Comparison of ENCODE assay signal across 19 cellular contexts in the genomic region with DNA sequence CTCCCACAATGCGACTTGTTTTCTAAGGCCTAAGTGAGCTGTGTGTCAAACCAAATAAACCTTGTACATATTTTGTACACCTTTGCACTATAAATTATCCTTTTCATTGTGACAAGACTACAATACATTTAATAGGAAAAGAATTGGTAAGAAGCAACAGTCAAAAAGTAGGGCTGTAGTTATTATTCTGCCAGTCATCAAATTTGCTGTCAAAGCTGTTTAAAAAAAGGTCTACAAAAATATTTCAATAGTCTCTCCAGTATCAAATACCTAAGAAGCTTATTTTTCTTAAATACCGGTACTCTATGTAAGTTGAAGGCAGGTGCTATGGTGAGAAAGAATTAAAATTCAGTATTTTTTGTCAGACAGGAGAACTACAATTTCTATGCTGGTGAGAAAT. TPM values are rescaled to one million over a fixed set of nuclear protein-coding genes. Genes with fewer than 3 reads are reported as not detected.
DNase-seq lines count a peak whose midpoint lies in the region; FAIRE-seq and TF ChIP-seq lines count a peak whose summit lies in the region.
"Had no signal": no experiment of that assay in that cellular context is flagged by ENCODE, and none has a peak within 500 bp of the region (broad histone marks: within the 10 kb centered on the region; RNA-seq: fewer than 3 reads in every experiment).

No MANE protein-coding gene starts in this region.

- H3K18ac ChIP-seq in neuronal stem cell (ENCODE audit: low read length): no peak overlapping the region

- H3K4me1 ChIP-seq in endodermal cell (ENCODE audit: control insufficient read depth, insufficient read depth, low read length) (peaks cover 8% of the 10 kb centered on the region), neuronal stem cell (ENCODE audit: control insufficient read depth in 2 of 2, insufficient read depth in 1 of 2, low read depth in 1 of 2, low read length in 2 of 2) (peaks cover 24 to 45% of the 10 kb centered on the region in 2 donors)
- H3K4me1 ChIP-seq: BLaER1 treated with 17β-estradiol and CSF1 and Interleukin-3, amounts not matched to agents 10 nM and 100 nM had no signal

- no peak overlapping the region for H2BK12ac ChIP-seq in neuronal stem cell (ENCODE audit: low read length)

- H3K9me3 Mint-ChIP-seq in endodermal cell: no peaks in the 10 kb centered on the region
- H3K9me3 Mint-ChIP-seq: CD4-positive, alpha-beta T cell; IgD-negative memory B cell had no signal

- H4K8ac ChIP-seq in neuronal stem cell (ENCODE audit: low read depth, low read length): no peak overlapping the region

- no peak overlapping the region for H3K23ac ChIP-seq in neuronal stem cell (ENCODE audit: low read depth, low read length, poor library complexity)

- H3K27me3 Mint-ChIP-seq in endodermal cell (ENCODE audit: insufficient read depth): no peaks in the 10 kb centered on the region
- H3K27me3 Mint-ChIP-seq: CD4-positive, alpha-beta T cell; IgD-negative memory B cell had no signal

- no peaks in the 10 kb centered on the region for H3K79me1 ChIP-seq in neuronal stem cell (ENCODE audit: low read depth, low read length)

- H3K36me3 ChIP-seq in endodermal cell (ENCODE audit: control insufficient read depth, insufficient read depth, low read length) (peaks cover 91% of the 10 kb centered on the region), neuronal stem cell (replicated peaks in 1 of 2; ENCODE audit: control insufficient read depth in 2 of 2, insufficient read depth in 2 of 2, low read length in 2 of 2) (peaks cover 0 to 8% of the 10 kb centered on the region in 2 donors)

- H3K4ac ChIP-seq in neuronal stem cell (ENCODE audit: low read length): no peak overlapping the region

- WGBS in endodermal cell (ENCODE audit: insufficient coverage in 1 of 2, insufficient read length in 1 of 2), 2 experiments: 97% methylated on average over 2 of the region's 2 CpGs; no CpG with 5 or more reads in 1 of the 2 experiments
- no CpG with 5 or more reads among the region's 2 CpGs for WGBS in neuronal stem cell (ENCODE audit: extremely low coverage in 2 of 2, insufficient read length in 2 of 2, insufficient replicate concordance in 1 of 2), 2 donors

- H2AK5ac ChIP-seq in neuronal stem cell (ENCODE audit: low read depth, low read length): no peak overlapping the region

- TF ChIP-seq CTCF in endodermal cell (conservative IDR thresholded peaks at IDR 0.05): no peak

- no peak overlapping the region for H2BK120ac ChIP-seq in neuronal stem cell (ENCODE audit: low read depth, low read length)

- no peak overlapping the region for H3K14ac ChIP-seq in neuronal stem cell (ENCODE audit: low read length)

- peak overlapping the region; percentile 21 for H3K4me2 ChIP-seq in neuronal stem cell (ENCODE audit: insufficient read depth, low read length, poor library complexity, severe bottlenecking)
- H3K4me2 ChIP-seq: BLaER1 treated with 17β-estradiol and CSF1 and Interleukin-3, amounts not matched to agents 10 nM and 100 nM had no signal

- H4K91ac ChIP-seq in neuronal stem cell (ENCODE audit: low read depth, low read length, poor library complexity): no peak overlapping the region

- H3K9me3 ChIP-seq in endodermal cell (ENCODE audit: control insufficient read depth, low read length) (no peaks in the 10 kb centered on the region), neuronal stem cell (replicated peaks in 1 of 2; ENCODE audit: control insufficient read depth in 2 of 2, insufficient read depth in 1 of 2, low read depth in 1 of 2, low read length in 2 of 2) (no peaks in the 10 kb centered on the region)
- H3K9me3 ChIP-seq: BLaER1 treated with 17β-estradiol and CSF1 and Interleukin-3, amounts not matched to agents 10 nM and 100 nM had no signal

- H3K9ac ChIP-seq in endodermal cell (ENCODE audit: extremely low read depth, low read length, poor library complexity, severe bottlenecking) (no peak overlapping the region), neuronal stem cell (ENCODE audit: low read depth, low read length, poor library complexity) (no peak overlapping the region)
- H3K9ac ChIP-seq: BLaER1 treated with 17β-estradiol and CSF1 and Interleukin-3, amounts not matched to agents 10 nM and 100 nM had no signal

- H2BK15ac ChIP-seq in neuronal stem cell (ENCODE audit: low read length): no peak overlapping the region

- FAIRE-seq in H54 (lab: Jason Lieb, UNC): peak; percentile 6
- FAIRE-seq: A204.1, D721Med had no signal

- no peaks in the 10 kb centered on the region for H3K27me3 ChIP-seq in endodermal cell (ENCODE audit: control insufficient read depth, insufficient read depth, low read length, poor library complexity, severe bottlenecking)
- no peaks in the 10 kb centered on the region for H3K27me3 ChIP-seq in neuronal stem cell (ENCODE audit: control insufficient read depth in 3 of 3, insufficient read depth in 3 of 3, low read depth in 1 of 3, low read length in 3 of 3)
- H3K27me3 ChIP-seq: BLaER1 treated with 17β-estradiol and CSF1 and Interleukin-3, amounts not matched to agents 10 nM and 100 nM had no signal

- H3K36me3 Mint-ChIP-seq in endodermal cell (ENCODE audit: low read depth): peaks cover 57% of the 10 kb centered on the region

- H3K4me3 ChIP-seq in endodermal cell (ENCODE audit: low read length): no peak overlapping the region
- no peak overlapping the region for H3K4me3 ChIP-seq in neuronal stem cell (ENCODE audit: low read length in 2 of 2)
- H3K4me3 ChIP-seq: BLaER1 treated with 17β-estradiol and CSF1 and Interleukin-3, amounts not matched to agents 10 nM and 100 nM had no signal

- no peak overlapping the region for H3K27ac Mint-ChIP-seq in endodermal cell
- H3K27ac Mint-ChIP-seq: CD4-positive, alpha-beta T cell had no signal

- no peak overlapping the region for H3K4me3 Mint-ChIP-seq in endodermal cell
- H3K4me3 Mint-ChIP-seq: CD4-positive, alpha-beta T cell; IgD-negative memory B cell had no signal

- H2BK5ac ChIP-seq in neuronal stem cell (ENCODE audit: low read length): no peak overlapping the region

- peak overlapping the region; percentile 91 for H3K27ac ChIP-seq in endodermal cell (ENCODE audit: low read depth, low read length)
- peak overlapping the region; percentile 63 for H3K27ac ChIP-seq in neuronal stem cell (replicated peaks; ENCODE audit: low read length)
- H3K27ac ChIP-seq: BLaER1 treated with 17β-estradiol and CSF1 and Interleukin-3, amounts not matched to agents 10 nM and 100 nM had no signal

- H3K4me1 Mint-ChIP-seq in endodermal cell: peaks cover 30% of the 10 kb centered on the region

- DNase-seq in H54 (ENCODE audit: insufficient read length, low spot score) (no peak), NCI-H69 (lab: John Stamatoyannopoulos, UW) (peak; percentile 39), endodermal cell (no peak), neuronal stem cell (ENCODE audit: low spot score) (no peak), epidermal melanocyte (ENCODE audit: insufficient read length, low spot score) (no peak), SIG-M5 treated with dmso at 0.1 percent for 504 hours (lab: John Stamatoyannopoulos, UW; ENCODE audit: unreplicated experiment) (no peak)
- DNase-seq in effector CD8-positive, alpha-beta T cell (lab: John Stamatoyannopoulos, UW): no peak
- DNase-seq: AML-193; CD4-positive, alpha-beta T cell; GOT3; NCI-H1048; NCI-H1694 treated with DMSO at 0.1 percent for 48 hours; NCI-H226; NCI-H510A; SIG-M5 had no signal

- no peak for TF ChIP-seq POLR2A in H54 (IDR thresholded peaks at IDR 0.05; ENCODE audit: low read depth, low read length)

- no peak overlapping the region for H2AFZ ChIP-seq in neuronal stem cell (ENCODE audit: low read length)

RNA-seq across cellular contexts. Expression of gene TLE1, which starts 40.5 kb away (rescaled TPM):
- total RNA-seq in endodermal cell: 10 to 100 TPM; 49.7 to 73.5 TPM
- 133 TPM for polyA plus RNA-seq in endodermal cell (2013, experiment 1 of 2)
- polyA plus RNA-seq in endodermal cell (2013, experiment 2 of 2): 117 TPM
- polyA plus RNA-seq in neuronal stem cell (2013, experiment 1 of 2): 24.3 TPM
- 24.4 TPM for polyA plus RNA-seq in neuronal stem cell (2013, experiment 2 of 2)
